Comparison of ENCODE assay signal across 19 cellular contexts in the genomic region with DNA sequence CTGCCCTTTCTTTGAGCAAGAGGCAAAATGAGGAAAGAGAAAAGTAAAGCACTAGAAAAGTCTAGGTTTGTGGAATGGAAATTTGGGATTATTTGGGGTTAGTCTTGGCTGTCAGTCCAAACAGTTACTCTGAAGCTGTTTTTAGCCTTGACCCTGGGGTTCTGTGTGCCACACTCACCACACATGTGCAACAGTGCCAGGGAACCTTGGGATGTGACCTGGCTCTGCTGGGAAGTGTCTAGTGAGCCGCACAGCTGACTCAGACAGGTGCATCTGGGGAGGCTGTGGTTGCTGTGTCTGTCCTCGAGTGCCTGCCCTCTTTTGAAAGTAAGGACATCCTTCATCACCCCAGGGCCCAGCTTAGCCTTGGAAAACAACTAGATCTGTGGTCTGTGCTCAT.
"Had no signal": no experiment of that assay in that cellular context is flagged by ENCODE, and none has a peak within 500 bp of the region (broad histone marks: within the 10 kb centered on the region; RNA-seq: fewer than 3 reads in every experiment).

No MANE protein-coding gene starts in this region.

- H3K4me1 Mint-ChIP-seq: activated CD4-positive, alpha-beta T cell treated with anti-CD3 and anti-CD28 coated beads, Interleukin-2, amount 10 ng/mL, durations not matched to agents 7 days and 5 days; brain; memory B cell; neural crest cell; T-helper 17 cell had no signal

- H3K27ac ChIP-seq: ovary, transverse colon had no signal

- H3K27me3 Mint-ChIP-seq: activated CD4-positive, alpha-beta T cell treated with anti-CD3 and anti-CD28 coated beads, Interleukin-2, amount 10 ng/mL, durations not matched to agents 7 days and 5 days; memory B cell; T-helper 17 cell had no signal

- H3K27ac Mint-ChIP-seq: activated CD4-positive, alpha-beta T cell treated with anti-CD3 and anti-CD28 coated beads, Interleukin-2, amount 10 ng/mL, durations not matched to agents 7 days and 5 days; endodermal cell; memory B cell; T-helper 17 cell had no signal

- H3K27me3 ChIP-seq: ovary, transverse colon had no signal

- DNase-seq: activated CD4-positive, alpha-beta T cell treated with anti-CD3 and anti-CD28 coated beads, Interleukin-2, amount 10 ng/mL, durations not matched to agents 7 days and 5 days; activated CD4-positive, CD25-positive, alpha-beta regulatory T cell; amygdala; cerebellar nuclear complex; dermis blood vessel endothelial cell; endodermal cell; hypothalamus; left colon; ovary; SK-N-SH; small intestine; T-helper 17 cell; transverse colon had no signal

- ATAC-seq: esophagus mucosa; left colon; Right ventricle myocardium inferior; stimulated activated effector memory CD8-positive, alpha-beta T cell treated with anti-CD3 and anti-CD28 coated beads, Interleukin-12 subunit alpha, Interleukin-12 subunit beta, amount 100 ng/mL, for 72 hours; T-helper 17 cell had no signal

- H3K36me3 ChIP-seq: ovary had no signal

- H3K4me3 ChIP-seq: ovary, transverse colon had no signal

- H3K4me3 Mint-ChIP-seq: activated CD4-positive, alpha-beta T cell treated with anti-CD3 and anti-CD28 coated beads, Interleukin-2, amount 10 ng/mL, durations not matched to agents 7 days and 5 days; brain; endodermal cell; memory B cell; neural crest cell; stimulated activated effector memory CD8-positive, alpha-beta T cell treated with anti-CD3 and anti-CD28 coated beads, Interleukin-12 subunit alpha, Interleukin-12 subunit beta, amount 100 ng/mL, for 72 hours; T-helper 17 cell had no signal

- H3K9me3 ChIP-seq: ovary, SK-N-SH, transverse colon had no signal

- H3K9me3 Mint-ChIP-seq: activated CD4-positive, alpha-beta T cell treated with anti-CD3 and anti-CD28 coated beads, Interleukin-2, amount 10 ng/mL, durations not matched to agents 7 days and 5 days; brain; endodermal cell; memory B cell; neural crest cell; stimulated activated effector memory CD8-positive, alpha-beta T cell treated with anti-CD3 and anti-CD28 coated beads, Interleukin-12 subunit alpha, Interleukin-12 subunit beta, amount 100 ng/mL, for 72 hours had no signal

- H3K4me1 ChIP-seq: transverse colon had no signal
